ENCODE assay signal across 37 cellular contexts in the genomic region with DNA sequence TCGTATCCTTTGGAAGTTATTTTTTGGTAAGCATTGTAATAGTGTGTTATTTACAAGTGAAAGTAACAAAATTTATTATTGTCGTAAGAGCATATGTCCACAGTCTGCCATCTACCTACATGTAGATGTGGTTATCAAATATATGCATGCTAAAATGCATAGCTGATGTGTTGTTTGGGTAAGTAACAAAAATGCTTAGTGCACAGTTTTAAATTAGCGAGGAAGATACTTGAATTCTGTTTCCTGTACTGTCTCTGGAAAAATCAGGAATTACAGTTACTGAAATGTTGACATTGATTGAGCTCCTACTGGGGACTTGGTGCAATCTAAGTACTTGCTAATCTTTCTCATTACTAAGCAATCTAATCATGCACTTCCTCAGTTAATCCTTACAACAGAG. TPM values are rescaled to one million over a fixed set of nuclear protein-coding genes. Genes with fewer than 3 reads are reported as not detected.
"Had no signal": no experiment of that assay in that cellular context is flagged by ENCODE, and none has a peak within 500 bp of the region (broad histone marks: within the 10 kb centered on the region; RNA-seq: fewer than 3 reads in every experiment).

No MANE protein-coding gene starts in this region.

- H3K27me3 ChIP-seq: colonic mucosa, esophagus muscularis mucosa, foreskin keratinocyte, left lung, neutrophil, pancreas, sigmoid colon, tibial nerve, upper lobe of left lung had no signal

- H3K36me3 ChIP-seq: colonic mucosa, esophagus muscularis mucosa, gastroesophageal sphincter, heart left ventricle, left lung, neutrophil, pancreas, sigmoid colon, thoracic aorta, tibial nerve, upper lobe of left lung had no signal

- H3K4me1 ChIP-seq: colonic mucosa, esophagus muscularis mucosa, foreskin keratinocyte, gastroesophageal sphincter, heart left ventricle, left lung, pancreas, sigmoid colon, upper lobe of left lung had no signal

- H3K4me3 ChIP-seq: colonic mucosa, esophagus muscularis mucosa, gastroesophageal sphincter, heart left ventricle, left lung, mucosa of descending colon, pancreas, sigmoid colon, thoracic aorta, tibial nerve, upper lobe of left lung had no signal

- H3K9me3 ChIP-seq: colonic mucosa, esophagus muscularis mucosa, gastroesophageal sphincter, heart left ventricle, left lung, mucosa of descending colon, neutrophil, pancreas, sigmoid colon, thoracic aorta, tibial nerve, upper lobe of left lung had no signal

- FAIRE-seq: endothelial cell of umbilical vein, islet of Langerhans, pancreas, urothelium cell line had no signal

- ATAC-seq: foreskin keratinocyte; gastroesophageal sphincter; heart left ventricle; left cardiac atrium; left lung; mucosa of descending colon; natural killer cell treated with Interleukin-12 subunit alpha and Interleukin-12 subunit beta and Interleukin-15 and Interleukin-18, amount 100 ng/mL, for 72 hours; pancreas; stimulated activated memory B cell treated with anti-CD40 and anti-IgM and Interleukin-4, amounts not matched to agents 10 μg/mL and 1 μg/mL and 100 μg/mL, for 72 hours had no signal

- DNase-seq: colonic mucosa; dermis blood vessel endothelial cell; effector memory CD4-positive, alpha-beta T cell; foreskin keratinocyte; heart left ventricle; left cardiac atrium; left lung; mesenchymal stem cell; mucosa of descending colon; naive B cell; pancreas; retina; sigmoid colon; stimulated activated CD4-positive, alpha-beta T cell treated with anti-CD3 and anti-CD28 coated beads, Interleukin-2, amount 100 ng/mL, for 24 hours; stimulated activated CD4-positive, alpha-beta T cell treated with anti-CD3 and anti-CD28 coated beads, Interleukin-4, amount 100 ng/mL, for 4 hours; upper lobe of left lung had no signal

- H3K27ac ChIP-seq: colonic mucosa, esophagus muscularis mucosa, foreskin keratinocyte, gastroesophageal sphincter, heart left ventricle, left lung, neutrophil, pancreas, sigmoid colon, thoracic aorta, tibial nerve, upper lobe of left lung had no signal

RNA-seq across cellular contexts. Expression of gene WDR64, which starts 14.3 kb away (rescaled TPM):
- total RNA-seq: colonic mucosa; endothelial cell of umbilical vein; epithelial cell of proximal tubule; esophagus muscularis mucosa; fibroblast of lung; foreskin keratinocyte; heart left ventricle; kidney epithelial cell; left cardiac atrium; left lung; lower leg skin; lung microvascular endothelial cell; mesothelial cell of epicardium; natural killer cell treated with Interleukin-12 subunit alpha and Interleukin-12 subunit beta and Interleukin-15 and Interleukin-18, amount 100 ng/mL, for 72 hours; neural crest cell; omental fat pad; pancreas; posterior vena cava; pulmonary artery endothelial cell; sigmoid colon; skeletal muscle tissue; thoracic aorta had no signal
- polyA plus RNA-seq: endothelial cell of umbilical vein, fibroblast of lung, foreskin keratinocyte, heart left ventricle, pancreas had no signal
